ENCODE assay signal across 18 cellular contexts in genomic region chr13:107069107-107069776, GRCh38.
A peak's percentile ranks its signal among the peaks of the same experiment; 100 is the strongest.
DNase-seq lines count a peak whose midpoint lies in the region; ATAC-seq, FAIRE-seq and TF ChIP-seq lines count a peak whose summit lies in the region.
"Had no signal": no experiment of that assay in that cellular context is flagged by ENCODE, and none has a peak within 500 bp of the region (broad histone marks: within the 10 kb centered on the region; RNA-seq: fewer than 3 reads in every experiment).

No MANE protein-coding gene starts in this region.

- no peak overlapping the region for H4K91ac ChIP-seq in mesenchymal stem cell (ENCODE audit: low read length)

- H3K79me1 ChIP-seq in mesenchymal stem cell (replicated peaks; ENCODE audit: low read length, poor library complexity, severe bottlenecking) = no peaks in the 10 kb centered on the region

- DNase-seq in EH (ENCODE audit: low read depth) (peak; percentile 1), NCI-H82 treated with DMSO at 0.1 percent for 48 hours (lab: John Stamatoyannopoulos, UW; ENCODE audit: unreplicated experiment) (peak; percentile 45), astrocyte (ENCODE audit: low read depth) (peak; percentile 7), mesenchymal stem cell (peak; percentile 25), progenitor cell of endocrine pancreas (ENCODE audit: low spot score, unreplicated experiment) (no peak), right lobe of liver (no peak)
- DNase-seq: AML-193; DMS79; GF-D8; MV-4-11; NCI-H1436 treated with DMSO at 0.1 percent for 48 hours; NCI-H2081 treated with DMSO at 0.1 percent for 48 hours; NCI-H524 treated with DMSO at 0.1 percent for 48 hours; NK-92 treated with Interleukin-12 subunit alpha and Interleukin-12 subunit beta, amount 100 ng/mL, for 24 hours had no signal

- intact Hi-C loops in right lobe of liver (cut with DNase I) = no loop called here

- no peak overlapping the region for H3K4me3 ChIP-seq in astrocyte (ENCODE audit: insufficient read depth, low read depth, low read length)
- no peak overlapping the region for H3K4me3 ChIP-seq in mesenchymal stem cell (ENCODE audit: insufficient read depth in 1 of 2, low read depth in 1 of 2, low read length in 2 of 2)
- H3K4me3 ChIP-seq in gastroesophageal sphincter = no peak overlapping the region
- no peak overlapping the region for H3K4me3 ChIP-seq in right lobe of liver
- H3K4me3 ChIP-seq: SK-N-MC had no signal

- H3K9me3 ChIP-seq in astrocyte (ENCODE audit: insufficient read depth, low read depth, low read length) (peaks cover 3% of the 10 kb centered on the region), mesenchymal stem cell (ENCODE audit: control insufficient read depth, low read length) (no peaks in the 10 kb centered on the region), gastroesophageal sphincter (no peaks in the 10 kb centered on the region), right lobe of liver (no peaks in the 10 kb centered on the region)

- H2BK12ac ChIP-seq in mesenchymal stem cell (ENCODE audit: low read length in 2 of 2) = no peak overlapping the region

- H3K4ac ChIP-seq in mesenchymal stem cell (ENCODE audit: low read depth in 1 of 2, low read length in 2 of 2) = no peak overlapping the region

- FAIRE-seq in astrocyte (lab: Jason Lieb, UNC) = no peak

- H3K36me3 Mint-ChIP-seq in astrocyte (ENCODE audit: low read depth, unreplicated experiment) = no peaks in the 10 kb centered on the region
- no peaks in the 10 kb centered on the region for H3K36me3 Mint-ChIP-seq in progenitor cell of endocrine pancreas (ENCODE audit: insufficient read depth)
- H3K36me3 Mint-ChIP-seq: IgD-negative memory B cell had no signal

- H3K36me3 ChIP-seq in astrocyte (ENCODE audit: insufficient read depth, low read length) = no peaks in the 10 kb centered on the region
- H3K36me3 ChIP-seq in mesenchymal stem cell (ENCODE audit: control insufficient read depth in 1 of 2, insufficient read depth in 2 of 2, low read depth in 1 of 2, low read length in 2 of 2) = no peaks in the 10 kb centered on the region
- H3K36me3 ChIP-seq in gastroesophageal sphincter = no peaks in the 10 kb centered on the region
- H3K36me3 ChIP-seq in right lobe of liver = no peaks in the 10 kb centered on the region

- TF ChIP-seq CTCF in astrocyte (IDR thresholded peaks at IDR 0.05; ENCODE audit: insufficient read depth, low read depth, low read length) (no peak), gastroesophageal sphincter (IDR thresholded peaks at IDR 0.05) (no peak), progenitor cell of endocrine pancreas (IDR thresholded peaks at IDR 0.05; ENCODE audit: unreplicated experiment) (no peak), right lobe of liver (IDR thresholded peaks at IDR 0.05) (no peak)

- no peak overlapping the region for H3K4me3 Mint-ChIP-seq in astrocyte (ENCODE audit: unreplicated experiment)
- no peak overlapping the region for H3K4me3 Mint-ChIP-seq in progenitor cell of endocrine pancreas (ENCODE audit: low read depth)
- H3K4me3 Mint-ChIP-seq: IgD-negative memory B cell had no signal

- TF ChIP-seq POLR2A in gastroesophageal sphincter (IDR thresholded peaks at IDR 0.05) (no peak), right lobe of liver (IDR thresholded peaks at IDR 0.05) (no peak)

- H3K27me3 ChIP-seq in astrocyte (ENCODE audit: insufficient read depth, low read length) (no peaks in the 10 kb centered on the region), mesenchymal stem cell (ENCODE audit: control insufficient read depth in 1 of 2, insufficient read depth in 1 of 2, low read length in 2 of 2) (no peaks in the 10 kb centered on the region), gastroesophageal sphincter (no peaks in the 10 kb centered on the region), right lobe of liver (no peaks in the 10 kb centered on the region)

- no peak for ATAC-seq in HG02610 (IDR thresholded peaks at IDR 0.05; ENCODE audit: unreplicated experiment)
- no peak for ATAC-seq in gastroesophageal sphincter
- no peak for ATAC-seq in right lobe of liver

- no peaks in the 10 kb centered on the region for H3K4me1 Mint-ChIP-seq in astrocyte (ENCODE audit: low read depth, unreplicated experiment)
- peaks cover 3% of the 10 kb centered on the region for H3K4me1 Mint-ChIP-seq in progenitor cell of endocrine pancreas (ENCODE audit: low read depth)
- H3K4me1 Mint-ChIP-seq: IgD-negative memory B cell had no signal

- H2AFZ ChIP-seq in astrocyte (ENCODE audit: low read depth, low read length) = no peak overlapping the region
- no peak overlapping the region for H2AFZ ChIP-seq in mesenchymal stem cell (ENCODE audit: low read depth, low read length)

- H3K27me3 Mint-ChIP-seq in astrocyte (ENCODE audit: low read depth, unreplicated experiment) (no peaks in the 10 kb centered on the region), progenitor cell of endocrine pancreas (no peaks in the 10 kb centered on the region)
- H3K27me3 Mint-ChIP-seq: IgD-negative memory B cell had no signal

- H3K79me2 ChIP-seq in astrocyte (ENCODE audit: insufficient read depth, low read length) = no peaks in the 10 kb centered on the region

- H3K27ac ChIP-seq in astrocyte (ENCODE audit: low read depth, low read length) (no peak overlapping the region), mesenchymal stem cell (ENCODE audit: low read length, poor library complexity, severe bottlenecking) (no peak overlapping the region), gastroesophageal sphincter (no peak overlapping the region), right lobe of liver (no peak overlapping the region)
- H3K27ac ChIP-seq: SK-N-MC had no signal

- H3K18ac ChIP-seq in mesenchymal stem cell (ENCODE audit: low read depth in 1 of 2, low read length in 2 of 2) = no peak overlapping the region

- H4K20me1 ChIP-seq in astrocyte (ENCODE audit: insufficient read depth, low read length) = no peaks in the 10 kb centered on the region

- H2BK120ac ChIP-seq in mesenchymal stem cell (ENCODE audit: low read depth, low read length) = no peak overlapping the region

- no peak overlapping the region for H2BK15ac ChIP-seq in mesenchymal stem cell (ENCODE audit: low read depth, poor library complexity, severe bottlenecking)

- H3K9me3 Mint-ChIP-seq in astrocyte (ENCODE audit: unreplicated experiment) (no peaks in the 10 kb centered on the region), progenitor cell of endocrine pancreas (ENCODE audit: low read depth) (no peaks in the 10 kb centered on the region)

- no peak for TF ChIP-seq EP300 in gastroesophageal sphincter (IDR thresholded peaks at IDR 0.05)

- H2AK5ac ChIP-seq in mesenchymal stem cell (ENCODE audit: low read length, severe bottlenecking) = no peak overlapping the region

- no peak overlapping the region for H3K14ac ChIP-seq in mesenchymal stem cell (ENCODE audit: low read length in 2 of 2)

- 45% methylated on average over 4 of the region's 4 CpGs for WGBS in mesenchymal stem cell
- WGBS in gastroesophageal sphincter (ENCODE audit: low coverage in 1 of 2), 2 donors = 75 to 79% methylated on average over 4 of the region's 4 CpGs
- 74% methylated on average over 4 of the region's 4 CpGs for WGBS in right lobe of liver (ENCODE audit: insufficient coverage, low coverage, low lambda C conversion rate, missing lambda C conversion rate)

- no peaks in the 10 kb centered on the region for H3K4me1 ChIP-seq in astrocyte (ENCODE audit: insufficient read depth, low read length)
- no peaks in the 10 kb centered on the region for H3K4me1 ChIP-seq in mesenchymal stem cell (ENCODE audit: control insufficient read depth, insufficient read depth, low read depth, low read length)
- H3K4me1 ChIP-seq in gastroesophageal sphincter = no peaks in the 10 kb centered on the region
- no peaks in the 10 kb centered on the region for H3K4me1 ChIP-seq in right lobe of liver

- no peak overlapping the region for H2BK5ac ChIP-seq in mesenchymal stem cell (ENCODE audit: low read depth, low read length, poor library complexity, severe bottlenecking)

- H4K8ac ChIP-seq in mesenchymal stem cell (ENCODE audit: low read length) = no peak overlapping the region

- H3K4me2 ChIP-seq in astrocyte (ENCODE audit: low read length) = no peak overlapping the region
- no peak overlapping the region for H3K4me2 ChIP-seq in mesenchymal stem cell (ENCODE audit: low read length, poor library complexity, severe bottlenecking)

- H3K23ac ChIP-seq in mesenchymal stem cell (ENCODE audit: low read length in 2 of 2) = no peak overlapping the region

- H3K9ac ChIP-seq in astrocyte (ENCODE audit: low read length) (no peak overlapping the region), mesenchymal stem cell (ENCODE audit: low read length) (no peak overlapping the region)

- no peak overlapping the region for H3K27ac Mint-ChIP-seq in astrocyte (ENCODE audit: unreplicated experiment)
- H3K27ac Mint-ChIP-seq in progenitor cell of endocrine pancreas = no peak overlapping the region
- H3K27ac Mint-ChIP-seq: IgD-negative memory B cell had no signal

Comparison
In these comparisons a context has a peak if more than half of its experiments do, and no peak if none do; other contexts are left out.
1. DNase-seq: peak in EH (single experiment), NCI-H82 treated with DMSO at 0.1 percent for 48 hours (single experiment), astrocyte (single experiment) and mesenchymal stem cell (single experiment); none in progenitor cell of endocrine pancreas (single experiment) and right lobe of liver (0 of 3).